27 cellular contexts compared by ENCODE assay signal in the genomic region with DNA sequence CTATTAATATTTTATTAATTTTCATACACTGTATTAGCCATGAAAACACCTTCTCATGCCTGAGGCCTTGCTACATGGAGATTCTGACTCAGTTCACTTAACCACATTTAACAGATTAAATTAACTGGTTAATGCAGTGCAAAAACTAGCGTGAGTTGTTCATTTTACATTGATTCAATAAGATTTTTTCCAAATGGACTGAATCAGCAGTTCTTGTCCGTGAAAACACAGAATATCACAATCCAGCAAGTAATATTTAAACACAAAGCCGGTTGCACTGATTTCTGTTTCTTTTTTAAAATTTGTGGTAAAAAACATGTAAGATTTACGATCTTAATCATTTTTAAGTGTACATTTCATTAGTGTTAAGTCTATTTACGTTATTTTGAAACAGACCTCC.
"Had no signal": no experiment of that assay in that cellular context is flagged by ENCODE, and none has a peak within 500 bp of the region (broad histone marks: within the 10 kb centered on the region; RNA-seq: fewer than 3 reads in every experiment).

No MANE protein-coding gene starts in this region.

- DNase-seq: colonic mucosa; cortex of kidney; effector CD8-positive, alpha-beta T cell; effector memory CD8-positive, alpha-beta T cell; erythroblast; esophagus squamous epithelium; foreskin fibroblast; foreskin melanocyte; gastrocnemius medialis; glutamatergic neuron; head of caudate nucleus; heart right ventricle; hippocampal formation; immature natural killer cell; left cardiac atrium; left lung; left ventricle myocardium superior; lower lobe of right lung; mesenchymal stem cell; mucosa of descending colon; naive B cell; naive thymus-derived CD8-positive, alpha-beta T cell had no signal

- H3K27ac Mint-ChIP-seq: dendritic cell treated with granulocyte-macrophage colony-stimulating factor and Interleukin-4, amounts not matched to agents 40 ng/mL and 50 ng/mL, for 4 days; effector memory CD8-positive, alpha-beta T cell; immature natural killer cell; mesothelial cell of epicardium; naive B cell; naive thymus-derived CD8-positive, alpha-beta T cell had no signal

- H3K27me3 ChIP-seq: colonic mucosa, esophagus squamous epithelium, gastrocnemius medialis, heart right ventricle, left lung had no signal

- H3K36me3 Mint-ChIP-seq: immature natural killer cell; mesothelial cell of epicardium; naive B cell; naive thymus-derived CD8-positive, alpha-beta T cell had no signal

- H3K27ac ChIP-seq: colonic mucosa, epithelial cell of prostate, esophagus squamous epithelium, gastrocnemius medialis, heart right ventricle, left lung, lower lobe of right lung had no signal

- H3K4me3 ChIP-seq: colonic mucosa, esophagus squamous epithelium, gastrocnemius medialis, heart right ventricle, left lung, lower lobe of right lung, mucosa of descending colon had no signal

- H3K36me3 ChIP-seq: colonic mucosa, esophagus squamous epithelium, gastrocnemius medialis, heart right ventricle, left lung, lower lobe of right lung had no signal

- FAIRE-seq: keratinocyte had no signal

- H3K4me1 Mint-ChIP-seq: immature natural killer cell; mesothelial cell of epicardium; naive B cell; naive thymus-derived CD8-positive, alpha-beta T cell had no signal

- H3K4me1 ChIP-seq: colonic mucosa, esophagus squamous epithelium, gastrocnemius medialis, heart right ventricle, left lung, lower lobe of right lung had no signal

- ATAC-seq: effector memory CD8-positive, alpha-beta T cell; esophagus mucosa; gastrocnemius medialis; heart right ventricle; left cardiac atrium; left lung; left ventricle myocardium superior; lower lobe of right lung; mucosa of descending colon; naive thymus-derived CD8-positive, alpha-beta T cell had no signal

- H3K9me3 Mint-ChIP-seq: dendritic cell treated with granulocyte-macrophage colony-stimulating factor and Interleukin-4, amounts not matched to agents 40 ng/mL and 50 ng/mL, for 4 days; effector memory CD8-positive, alpha-beta T cell; immature natural killer cell; naive thymus-derived CD8-positive, alpha-beta T cell had no signal

- H3K27me3 Mint-ChIP-seq: dendritic cell treated with granulocyte-macrophage colony-stimulating factor and Interleukin-4, amounts not matched to agents 40 ng/mL and 50 ng/mL, for 4 days; naive B cell had no signal

- H3K4me3 Mint-ChIP-seq: dendritic cell treated with granulocyte-macrophage colony-stimulating factor and Interleukin-4, amounts not matched to agents 40 ng/mL and 50 ng/mL, for 4 days; effector memory CD8-positive, alpha-beta T cell; immature natural killer cell; mesothelial cell of epicardium; naive B cell; naive thymus-derived CD8-positive, alpha-beta T cell had no signal

- H3K9me3 ChIP-seq: colonic mucosa, esophagus squamous epithelium, gastrocnemius medialis, heart right ventricle, left lung, lower lobe of right lung, mucosa of descending colon had no signal
